In genomic region chr4:128615197-128615596, GRCh38 we compare ENCODE assay signal across 19 cellular contexts.
DNase-seq lines count a peak whose midpoint lies in the region; ATAC-seq and TF ChIP-seq lines count a peak whose summit lies in the region.
"Had no signal": no experiment of that assay in that cellular context is flagged by ENCODE, and none has a peak within 500 bp of the region (broad histone marks: within the 10 kb centered on the region; RNA-seq: fewer than 3 reads in every experiment).

No MANE protein-coding gene starts in this region.

- no peak overlapping the region for H3K4me3 Mint-ChIP-seq in MCF 10A (ENCODE audit: unreplicated experiment)
- H3K4me3 Mint-ChIP-seq: B cell; CD4-positive, CD25-positive, alpha-beta regulatory T cell; CD8-positive, alpha-beta memory T cell; HFFc6 had no signal

- ATAC-seq in Right ventricle myocardium inferior, result peak; percentile 39
- ATAC-seq in lower lobe of right lung, result peak; percentile 43 to 55
- ATAC-seq in HG03135 (IDR thresholded peaks at IDR 0.05; ENCODE audit: unreplicated experiment), result no peak
- ATAC-seq: HCT116 had no signal

- peak overlapping the region; percentile 4; the same call in 1 of the 2 replicates for H2AFZ ChIP-seq in Karpas-422 (ENCODE audit: low read length)
- H2AFZ ChIP-seq: GM23248 had no signal

- H3K36me3 ChIP-seq in right atrium auricular region (no peaks in the 10 kb centered on the region), Karpas-422 (ENCODE audit: insufficient read depth, low read length) (no peaks in the 10 kb centered on the region), lower lobe of right lung (no peaks in the 10 kb centered on the region)
- H3K36me3 ChIP-seq: BLaER1 treated with 17β-estradiol and CSF1 and Interleukin-3, amounts not matched to agents 10 nM and 100 nM had no signal

- no peaks in the 10 kb centered on the region for H3K36me3 Mint-ChIP-seq in MCF 10A (ENCODE audit: insufficient read depth, unreplicated experiment)
- H3K36me3 Mint-ChIP-seq: CD4-positive, CD25-positive, alpha-beta regulatory T cell; CD8-positive, alpha-beta memory T cell had no signal

- CTCF ChIA-PET in MCF 10A (lab: Yijun Ruan, JAX), result no interaction called here

- H3K9ac ChIP-seq in Karpas-422 (ENCODE audit: low read length), result no peak overlapping the region
- H3K9ac ChIP-seq: BLaER1 treated with 17β-estradiol and CSF1 and Interleukin-3, amounts not matched to agents 10 nM and 100 nM; GM23248 had no signal

- no peaks in the 10 kb centered on the region for H3K79me2 ChIP-seq in Karpas-422 (ENCODE audit: low read length)

- intact Hi-C loops in Right ventricle myocardium inferior (cut with DNase I) (no loop called here), lower lobe of right lung (cut with DNase I) (no loop called here), MCF 10A (cut with micrococcal nuclease) (no loop called here)

- no peak for TF ChIP-seq CTCF in right atrium auricular region (IDR thresholded peaks at IDR 0.05)
- no peak for TF ChIP-seq CTCF in lower lobe of right lung (IDR thresholded peaks at IDR 0.05)
- TF ChIP-seq CTCF in MCF 10A (IDR thresholded peaks at IDR 0.05; ENCODE audit: unreplicated experiment), result no peak

- DNase-seq in Right ventricle myocardium inferior (ENCODE audit: missing footprints) (no peak), right atrium auricular region (ENCODE audit: low spot score) (no peak), Karpas-422 (no peak), lower lobe of right lung (no peak), MCF 10A (ENCODE audit: unreplicated experiment) (no peak)
- DNase-seq: CD4-positive, CD25-positive, alpha-beta regulatory T cell; CD8-positive, alpha-beta memory T cell; COR-L47; DMS 273 treated with DMSO at 0.1 percent for 48 hours; DMS53; GDM1; GM23248; H7; HFFc6; IMR-90 had no signal

- H3K4me3 ChIP-seq in right atrium auricular region (no peak overlapping the region), Karpas-422 (ENCODE audit: low read length) (no peak overlapping the region), lower lobe of right lung (no peak overlapping the region)
- H3K4me3 ChIP-seq: BLaER1 treated with 17β-estradiol and CSF1 and Interleukin-3, amounts not matched to agents 10 nM and 100 nM; GM23248 had no signal

- no TSS peak for BruUV-seq in MCF 10A (replicated peaks; lab: Mats Ljungman, UMichigan)

- POLR2A ChIA-PET in MCF 10A (lab: Yijun Ruan, JAX), result interaction anchor here (1.0 kb wide), 1 partner anchor 14 kb away, joined by 3 read pairs; no protein-coding TSS in a partner anchor

- no peak overlapping the region for H3K27ac Mint-ChIP-seq in MCF 10A (ENCODE audit: low read depth, unreplicated experiment)
- H3K27ac Mint-ChIP-seq: B cell; CD8-positive, alpha-beta memory T cell; HFFc6 had no signal

- H3K4me1 ChIP-seq in right atrium auricular region, result no peaks in the 10 kb centered on the region
- H3K4me1 ChIP-seq in Karpas-422 (ENCODE audit: low read length), result 0 out of 2 replicates have a peak, but pooled peaks cover 2% of the 10 kb centered on the region
- no peaks in the 10 kb centered on the region for H3K4me1 ChIP-seq in lower lobe of right lung

- H3K4me2 ChIP-seq in Karpas-422 (ENCODE audit: low read depth, low read length, poor library complexity, severe bottlenecking), result no peak overlapping the region
- H3K4me2 ChIP-seq: BLaER1 treated with 17β-estradiol and CSF1 and Interleukin-3, amounts not matched to agents 10 nM and 100 nM had no signal

- no peaks in the 10 kb centered on the region for H4K20me1 ChIP-seq in Karpas-422 (ENCODE audit: insufficient read depth, low read depth, low read length)
- H4K20me1 ChIP-seq: BLaER1 treated with 17β-estradiol and CSF1 and Interleukin-3, amounts not matched to agents 10 nM and 100 nM had no signal

- no peaks in the 10 kb centered on the region for H3K9me3 Mint-ChIP-seq in MCF 10A (ENCODE audit: unreplicated experiment)

- no peak overlapping the region for H3K27ac ChIP-seq in right atrium auricular region
- no peak overlapping the region for H3K27ac ChIP-seq in Karpas-422 (ENCODE audit: low read length)
- H3K27ac ChIP-seq in lower lobe of right lung, result no peak overlapping the region
- H3K27ac ChIP-seq: BLaER1 treated with 17β-estradiol and CSF1 and Interleukin-3, amounts not matched to agents 10 nM and 100 nM; GM23248 had no signal

- H3K27me3 ChIP-seq in right atrium auricular region, result no peaks in the 10 kb centered on the region
- no peaks in the 10 kb centered on the region for H3K27me3 ChIP-seq in Karpas-422 (ENCODE audit: low read length)
- H3K27me3 ChIP-seq in lower lobe of right lung (ENCODE audit: low read depth), result no peaks in the 10 kb centered on the region
- H3K27me3 ChIP-seq: BLaER1 treated with 17β-estradiol and CSF1 and Interleukin-3, amounts not matched to agents 10 nM and 100 nM had no signal

- H3K9me3 ChIP-seq in right atrium auricular region (no peaks in the 10 kb centered on the region), Karpas-422 (ENCODE audit: low read length) (no peaks in the 10 kb centered on the region), lower lobe of right lung (no peaks in the 10 kb centered on the region)

- no peaks in the 10 kb centered on the region for H3K27me3 Mint-ChIP-seq in MCF 10A (ENCODE audit: insufficient read depth, unreplicated experiment)
- H3K27me3 Mint-ChIP-seq: B cell had no signal

- no peaks in the 10 kb centered on the region for H3K9me2 ChIP-seq in Karpas-422 (replicated peaks; ENCODE audit: insufficient read depth, low read length)

- peaks cover 4% of the 10 kb centered on the region for H3K4me1 Mint-ChIP-seq in MCF 10A (ENCODE audit: insufficient read depth, unreplicated experiment)
- H3K4me1 Mint-ChIP-seq: B cell; CD4-positive, CD25-positive, alpha-beta regulatory T cell; CD8-positive, alpha-beta memory T cell had no signal
